In genomic region chr3:8667429-8668091, GRCh38 we compare ENCODE assay signal across 26 cellular contexts. TPM values are rescaled to one million over a fixed set of nuclear protein-coding genes. Genes with fewer than 3 reads are reported as not detected.
"Had no signal": no experiment of that assay in that cellular context is flagged by ENCODE, and none has a peak within 500 bp of the region (broad histone marks: within the 10 kb centered on the region; RNA-seq: fewer than 3 reads in every experiment).

No MANE protein-coding gene starts in this region.

- H2AFZ ChIP-seq: neural progenitor cell, parathyroid adenoma had no signal

- H3K27me3 ChIP-seq: ovary, stomach, thyroid gland, tibial nerve, upper lobe of left lung had no signal

- H3K79me2 ChIP-seq: parathyroid adenoma had no signal

- H3K9ac ChIP-seq: neural progenitor cell, parathyroid adenoma had no signal

- H3K36me3 ChIP-seq: neural progenitor cell, ovary, stomach, thoracic aorta, thyroid gland, tibial nerve, upper lobe of left lung had no signal

- DNase-seq: naive thymus-derived CD4-positive, alpha-beta T cell; natural killer cell; occipital lobe; ovary; posterior cingulate gyrus; psoas muscle; right cardiac atrium; stimulated activated CD4-positive, alpha-beta T cell treated with anti-CD3 and anti-CD28 coated beads, Interleukin-15, amount 100 ng/mL, for 24 hours; stimulated activated CD4-positive, alpha-beta T cell treated with anti-CD3 and anti-CD28 coated beads, Interleukin-2, amount 100 ng/mL, for 24 hours; stimulated activated CD4-positive, alpha-beta T cell treated with anti-CD3 and anti-CD28 coated beads, Interleukin-2, amount 100 ng/mL, for 48 hours; stimulated activated CD4-positive, alpha-beta T cell treated with anti-CD3 and anti-CD28 coated beads, Interleukin-4, amount 100 ng/mL, for 24 hours; stimulated activated naive B cell treated with anti-CD40 and anti-IgM and Interleukin-4, amounts not matched to agents 10 μg/mL and 1 μg/mL and 100 μg/mL, for 72 hours; stimulated activated naive CD4-positive, alpha-beta T cell treated with Interleukin-2 at 50 U/mL for 16 hours; stomach; thyroid gland; trophoblast cell; upper lobe of left lung had no signal

- ATAC-seq: naive thymus-derived CD4-positive, alpha-beta T cell; natural killer cell; psoas muscle; right cardiac atrium; sciatic nerve; stimulated activated effector memory CD8-positive, alpha-beta T cell treated with anti-CD3 and anti-CD28 coated beads, Interleukin-12 subunit alpha, Interleukin-12 subunit beta, amount 100 ng/mL, for 72 hours; stimulated activated naive B cell treated with anti-CD40 and anti-IgM and Interleukin-4, amounts not matched to agents 10 μg/mL and 1 μg/mL and 100 μg/mL, for 72 hours had no signal

- H3K4me1 ChIP-seq: neural progenitor cell, parathyroid adenoma, psoas muscle, stomach, thyroid gland, upper lobe of left lung had no signal

- H3K9me3 ChIP-seq: ovary, psoas muscle, stomach, thoracic aorta, thyroid gland, tibial nerve, upper lobe of left lung had no signal

- H3K27ac ChIP-seq: neural progenitor cell, ovary, parathyroid adenoma, psoas muscle, skin epidermis, stomach, thoracic aorta, thyroid gland, tibial nerve, upper lobe of left lung had no signal

- H3K4me2 ChIP-seq: neural progenitor cell had no signal

- H3K4me3 ChIP-seq: neural progenitor cell, ovary, psoas muscle, skin epidermis, stomach, thoracic aorta, thyroid gland, tibial nerve, upper lobe of left lung had no signal

RNA-seq across cellular contexts. Expression of gene SSUH2, which starts 23.0 kb away (rescaled TPM):
- total RNA-seq: naive thymus-derived CD4-positive, alpha-beta T cell; natural killer cell; osteoblast; renal cortical epithelial cell had no signal
- polyA plus RNA-seq: naive thymus-derived CD4-positive, alpha-beta T cell had no signal
